Comparison of ENCODE assay signal across 10 cellular contexts in genomic region chr1:41799723-41800122, GRCh38.
DNase-seq lines count a peak whose midpoint lies in the region; ATAC-seq lines count a peak whose summit lies in the region.
"Had no signal": no experiment of that assay in that cellular context is flagged by ENCODE, and none has a peak within 500 bp of the region (broad histone marks: within the 10 kb centered on the region; RNA-seq: fewer than 3 reads in every experiment).

No MANE protein-coding gene starts in this region.

- POLR2A ChIA-PET in activated naive CD8-positive, alpha-beta T cell treated with anti-CD3 and anti-CD28 coated beads, Interleukin-2, amount 10 ng/mL, durations not matched to agents 7 days and 5 days (lab: Charles Lee) = interaction anchor here (3.0 kb wide), 1 partner anchor 10 kb away, joined by 8 read pairs; no protein-coding TSS in a partner anchor

- peaks cover 51% of the 10 kb centered on the region for H3K4me1 Mint-ChIP-seq in activated naive CD8-positive, alpha-beta T cell treated with anti-CD3 and anti-CD28 coated beads, Interleukin-2, amount 10 ng/mL, durations not matched to agents 7 days and 5 days

- peaks cover 9% of the 10 kb centered on the region for H3K36me3 Mint-ChIP-seq in activated naive CD8-positive, alpha-beta T cell treated with anti-CD3 and anti-CD28 coated beads, Interleukin-2, amount 10 ng/mL, durations not matched to agents 7 days and 5 days

- no peaks in the 10 kb centered on the region for H3K27me3 Mint-ChIP-seq in activated naive CD8-positive, alpha-beta T cell treated with anti-CD3 and anti-CD28 coated beads, Interleukin-2, amount 10 ng/mL, durations not matched to agents 7 days and 5 days

- H3K27ac Mint-ChIP-seq in activated naive CD8-positive, alpha-beta T cell treated with anti-CD3 and anti-CD28 coated beads, Interleukin-2, amount 10 ng/mL, durations not matched to agents 7 days and 5 days = no peak overlapping the region

- H3K9me3 Mint-ChIP-seq in activated naive CD8-positive, alpha-beta T cell treated with anti-CD3 and anti-CD28 coated beads, Interleukin-2, amount 10 ng/mL, durations not matched to agents 7 days and 5 days = no peaks in the 10 kb centered on the region

- ATAC-seq in activated naive CD8-positive, alpha-beta T cell treated with anti-CD3 and anti-CD28 coated beads, Interleukin-2, amount 10 ng/mL, durations not matched to agents 7 days and 5 days (ENCODE audit: low read depth) = peak; percentile 43
- ATAC-seq in HG03469 (IDR thresholded peaks at IDR 0.05; ENCODE audit: unreplicated experiment) = no peak

- H3K4me3 Mint-ChIP-seq in activated naive CD8-positive, alpha-beta T cell treated with anti-CD3 and anti-CD28 coated beads, Interleukin-2, amount 10 ng/mL, durations not matched to agents 7 days and 5 days = no peak overlapping the region

- peak; percentile 45 to 57 for DNase-seq in activated T-cell treated with anti-CD3 and anti-CD28 coated beads, Interleukin-2, amount 50 U/mL, for 48 hours
- no peak for DNase-seq in activated T-cell treated with anti-CD3 and anti-CD28 coated beads, Interleukin-2, amount 50 U/mL, for 1 hour
- DNase-seq in M059J (ENCODE audit: low read depth) = peak; percentile 48
- DNase-seq in activated naive CD8-positive, alpha-beta T cell treated with anti-CD3 and anti-CD28 coated beads, Interleukin-2, amount 10 ng/mL, durations not matched to agents 7 days and 5 days = no peak
- peak; percentile 46 for DNase-seq in stimulated activated CD8-positive, alpha-beta memory T cell treated with anti-CD3 and anti-CD28 coated beads, Interleukin-4, amount 100 ng/mL, for 48 hours
- no peak for DNase-seq in NCI-H1092 (lab: John Stamatoyannopoulos, UW)
- no peak for DNase-seq in NCI-H2107 treated with DMSO at 0.1 percent for 48 hours (lab: John Stamatoyannopoulos, UW; ENCODE audit: unreplicated experiment)
- DNase-seq: AML-193, GF-D8 had no signal

Comparison
In these comparisons a context has a peak if more than half of its experiments do, and no peak if none do; other contexts are left out.
1. DNase-seq: peak in activated T-cell treated with anti-CD3 and anti-CD28 coated beads, Interleukin-2, amount 50 U/mL, for 48 hours (2 of 2), M059J (single experiment) and stimulated activated CD8-positive, alpha-beta memory T cell treated with anti-CD3 and anti-CD28 coated beads, Interleukin-4, amount 100 ng/mL, for 48 hours (single experiment); none in activated T-cell treated with anti-CD3 and anti-CD28 coated beads, Interleukin-2, amount 50 U/mL, for 1 hour (single experiment), activated naive CD8-positive, alpha-beta T cell treated with anti-CD3 and anti-CD28 coated beads, Interleukin-2, amount 10 ng/mL, durations not matched to agents 7 days and 5 days (single experiment), NCI-H1092 (single experiment) and NCI-H2107 treated with DMSO at 0.1 percent for 48 hours (single experiment).